1 cellular context compared by ENCODE assay signal in genomic region chr1:201495447-201496295, GRCh38.
A peak's percentile ranks its signal among the peaks of the same experiment; 100 is the strongest.
TF ChIP-seq lines count a peak whose summit lies in the region.

No MANE protein-coding gene starts in this region.

TF ChIP-seq in HepG2, 621 proteins besides CTCF, POLR2A, EP300 and RAD21 (continues in another document):
- TF ChIP-seq AHDC1 (CRISPR knock-in tag; IDR thresholded peaks at IDR 0.05; ENCODE audit: borderline replicate concordance) (peak; percentile 49; the same call in 1 of the 2 replicates), SAP130 (CRISPR knock-in tag; IDR thresholded peaks at IDR 0.05; ENCODE audit: low read depth) (peak; percentile 74), ZNF124 (CRISPR knock-in tag; IDR thresholded peaks at IDR 0.05) (0 out of 2 replicates have a peak, but pooled peaks have one; percentile 23), TRIM24 (CRISPR knock-in tag; IDR thresholded peaks at IDR 0.05) (no peak), NCOR1 (IDR thresholded peaks at IDR 0.05; ENCODE audit: borderline replicate concordance, low read length) (peak; percentile 47; the same call in 1 of the 2 replicates), RARA (CRISPR knock-in tag; IDR thresholded peaks at IDR 0.05) (peak; percentile 42), ARHGAP35 (CRISPR knock-in tag; IDR thresholded peaks at IDR 0.05; ENCODE audit: borderline replicate concordance) (no peak), HDAC1 (CRISPR knock-in tag; IDR thresholded peaks at IDR 0.05) (peak; percentile 54; the same call in 1 of the 2 replicates), ZNF446 (CRISPR knock-in tag; IDR thresholded peaks at IDR 0.05) (no peak), ZNF30 (CRISPR knock-in tag; IDR thresholded peaks at IDR 0.05) (no peak), FOXK1 (CRISPR knock-in tag; IDR thresholded peaks at IDR 0.05; ENCODE audit: borderline replicate concordance, low read depth) (peak; percentile 37; the same call in 1 of the 2 replicates), ZMYM4 (CRISPR knock-in tag; IDR thresholded peaks at IDR 0.05) (peak; percentile 18; the same call in 1 of the 2 replicates), FOSL2 (CRISPR knock-in tag; IDR thresholded peaks at IDR 0.05) (0 out of 2 replicates have a peak, but pooled peaks have one; percentile 14), HES4 (CRISPR knock-in tag; IDR thresholded peaks at IDR 0.05; ENCODE audit: borderline replicate concordance) (no peak), ZNF263 (CRISPR knock-in tag; IDR thresholded peaks at IDR 0.05) (0 out of 2 replicates have a peak, but pooled peaks have one; percentile 37), PATZ1 (CRISPR knock-in tag; IDR thresholded peaks at IDR 0.05) (peak; percentile 76), ZNF672 (CRISPR knock-in tag; IDR thresholded peaks at IDR 0.05) (no peak), ZNF788 (CRISPR knock-in tag; IDR thresholded peaks at IDR 0.05; ENCODE audit: borderline replicate concordance) (0 out of 2 replicates have a peak, but pooled peaks have one; percentile 44), NPAS2 (CRISPR knock-in tag; IDR thresholded peaks at IDR 0.05; ENCODE audit: borderline replicate concordance) (no peak), ZNF670 (CRISPR knock-in tag; IDR thresholded peaks at IDR 0.05; ENCODE audit: borderline replicate concordance) (peak; percentile 36; the same call in 1 of the 2 replicates), FOXO1 (CRISPR knock-in tag; IDR thresholded peaks at IDR 0.05) (peak; percentile 78), FOXP1 (IDR thresholded peaks at IDR 0.05) (peak; percentile 64), FOXP1 (CRISPR knock-in tag; IDR thresholded peaks at IDR 0.05) (peak; percentile 78), ZNF891 (CRISPR knock-in tag; IDR thresholded peaks at IDR 0.05) (no peak), ZNF292 (CRISPR knock-in tag; IDR thresholded peaks at IDR 0.05; ENCODE audit: borderline replicate concordance, low read depth) (peak; percentile 63; the same call in 1 of the 2 replicates), THRA (CRISPR knock-in tag; IDR thresholded peaks at IDR 0.05; ENCODE audit: borderline replicate concordance) (peak; percentile 31; the same call in 1 of the 2 replicates), ELK4 (CRISPR knock-in tag; IDR thresholded peaks at IDR 0.05; ENCODE audit: borderline replicate concordance) (no peak), DPF2 (CRISPR knock-in tag; IDR thresholded peaks at IDR 0.05; ENCODE audit: borderline replicate concordance, low read depth) (0 out of 2 replicates have a peak, but pooled peaks have one; percentile 21), SIN3A (IDR thresholded peaks at IDR 0.05; ENCODE audit: borderline replicate concordance, low read depth, low read length) (0 out of 2 replicates have a peak, but pooled peaks have one; percentile 29), CEBPB (IDR thresholded peaks at IDR 0.05; ENCODE audit: borderline replicate concordance, low read depth, low read length) (peak; percentile 21; the same call in 1 of the 2 replicates), GMEB1 (CRISPR knock-in tag; IDR thresholded peaks at IDR 0.05; ENCODE audit: borderline replicate concordance) (no peak), HNF1B (CRISPR knock-in tag; IDR thresholded peaks at IDR 0.05) (no peak), FOXA3 (CRISPR knock-in tag; IDR thresholded peaks at IDR 0.05) (peak; percentile 84), ERF (CRISPR knock-in tag; IDR thresholded peaks at IDR 0.05) (no peak), ZFP62 (CRISPR knock-in tag; IDR thresholded peaks at IDR 0.05) (no peak), ZNF879 (CRISPR knock-in tag; IDR thresholded peaks at IDR 0.05) (no peak), ZNF326 (CRISPR knock-in tag; IDR thresholded peaks at IDR 0.05; ENCODE audit: borderline replicate concordance) (no peak), LRRFIP1 (CRISPR knock-in tag; conservative IDR thresholded peaks at IDR 0.05) (no peak), BHLHE40 (IDR thresholded peaks at IDR 0.05; ENCODE audit: low read length) (no peak), CCDC6 (CRISPR knock-in tag; IDR thresholded peaks at IDR 0.05) (peak; percentile 59; the same call in 1 of the 2 replicates), SNAPC2 (CRISPR knock-in tag; IDR thresholded peaks at IDR 0.05) (0 out of 2 replicates have a peak, but pooled peaks have one; percentile 47), MTA1 (CRISPR knock-in tag; IDR thresholded peaks at IDR 0.05; ENCODE audit: borderline replicate concordance) (peak; percentile 46), ZNF350 (CRISPR knock-in tag; IDR thresholded peaks at IDR 0.05; ENCODE audit: borderline replicate concordance, low read depth) (0 out of 2 replicates have a peak, but pooled peaks have one; percentile 45), PHF20 (CRISPR knock-in tag; IDR thresholded peaks at IDR 0.05) (0 out of 2 replicates have a peak, but pooled peaks have one; percentile 15), ZFP82 (CRISPR knock-in tag; IDR thresholded peaks at IDR 0.05; ENCODE audit: borderline replicate concordance) (0 out of 2 replicates have a peak, but pooled peaks have one; percentile 40), CEBPG (CRISPR knock-in tag; IDR thresholded peaks at IDR 0.05) (0 out of 2 replicates have a peak, but pooled peaks have one; percentile 15)
